In the genomic region with DNA sequence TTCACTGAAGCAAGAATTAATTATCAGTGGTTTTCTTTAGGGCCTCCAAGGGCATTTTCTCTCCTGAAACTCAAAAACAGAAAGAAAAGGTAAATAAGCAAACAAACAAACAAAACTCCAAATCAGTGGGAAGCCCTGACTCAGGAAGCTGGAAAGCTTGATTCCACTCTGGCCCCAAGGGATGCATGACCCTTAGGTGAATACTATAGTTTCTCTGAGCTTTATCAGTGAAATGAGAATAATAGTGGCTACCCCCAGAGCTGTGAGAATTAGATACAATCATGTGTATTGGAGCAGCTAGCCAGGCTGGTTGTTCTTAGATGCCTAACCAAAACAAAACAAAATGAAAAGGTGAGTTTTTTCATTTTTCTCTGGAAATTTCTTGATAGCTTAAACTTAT, we compare ENCODE assay signal across 37 cellular contexts.
"Had no signal": no experiment of that assay in that cellular context is flagged by ENCODE, and none has a peak within 500 bp of the region (broad histone marks: within the 10 kb centered on the region; RNA-seq: fewer than 3 reads in every experiment).

No MANE protein-coding gene starts in this region.

- H3K9me3 Mint-ChIP-seq: activated CD4-positive, alpha-beta memory T cell treated with anti-CD3 and anti-CD28 coated beads for 36 hours; activated CD4-positive, alpha-beta T cell treated with anti-CD3 and anti-CD28 coated beads, Interleukin-2, amount 10 ng/mL, durations not matched to agents 24 days and 14 days; activated naive CD4-positive, alpha-beta T cell treated with anti-CD3 and anti-CD28 coated beads, Interleukin-2, amount 50 U/mL, for 24 hours; dendritic cell treated with granulocyte-macrophage colony-stimulating factor and Interleukin-4, amounts not matched to agents 40 ng/mL and 50 ng/mL, for 4 days had no signal

- H3K9me3 ChIP-seq: adrenal gland, esophagus muscularis mucosa, gastrocnemius medialis, heart left ventricle had no signal

- ATAC-seq: activated CD4-positive, alpha-beta T cell treated with anti-CD3 and anti-CD28 coated beads for 36 hours; activated CD8-positive, alpha-beta memory T cell treated with anti-CD3 and anti-CD28 coated beads, Interleukin-2, amount 10 ng/mL, durations not matched to agents 7 days and 5 days; activated CD8-positive, alpha-beta T cell treated with anti-CD3 and anti-CD28 coated beads, Interleukin-2, amount 10 ng/mL, durations not matched to agents 7 days and 5 days; activated naive CD8-positive, alpha-beta T cell treated with anti-CD3 and anti-CD28 coated beads, Interleukin-2, amount 50 U/mL, for 24 hours; foreskin keratinocyte; gastrocnemius medialis; heart left ventricle; T-helper 17 cell had no signal

- H3K36me3 ChIP-seq: adrenal gland, brain microvascular endothelial cell, esophagus muscularis mucosa, gastrocnemius medialis, heart left ventricle, WERI-Rb-1 had no signal

- H3K27ac Mint-ChIP-seq: activated CD4-positive, alpha-beta memory T cell treated with anti-CD3 and anti-CD28 coated beads for 36 hours; activated CD4-positive, alpha-beta T cell treated with anti-CD3 and anti-CD28 coated beads for 36 hours; activated CD4-positive, alpha-beta T cell treated with anti-CD3 and anti-CD28 coated beads, Interleukin-2, amount 10 ng/mL, durations not matched to agents 24 days and 14 days; activated CD8-positive, alpha-beta memory T cell treated with anti-CD3 and anti-CD28 coated beads, Interleukin-2, amount 10 ng/mL, durations not matched to agents 7 days and 5 days; activated CD8-positive, alpha-beta T cell treated with anti-CD3 and anti-CD28 coated beads, Interleukin-2, amount 10 ng/mL, durations not matched to agents 7 days and 5 days; activated naive CD4-positive, alpha-beta T cell treated with anti-CD3 and anti-CD28 coated beads for 36 hours; activated naive CD4-positive, alpha-beta T cell treated with anti-CD3 and anti-CD28 coated beads, Interleukin-2, amount 50 U/mL, for 24 hours; activated naive CD8-positive, alpha-beta T cell treated with anti-CD3 and anti-CD28 coated beads for 36 hours; activated naive CD8-positive, alpha-beta T cell treated with anti-CD3 and anti-CD28 coated beads, Interleukin-2, amount 50 U/mL, for 24 hours; activated T-helper 1 cell treated with anti-CD3 and anti-CD28 coated beads, Interleukin-12 subunit alpha, Interleukin-12 subunit beta, Interleukin-2, Interleukin-4 antibody, amounts not matched to agents 30 ng/mL and 10 ng/mL and 1 ng/mL, durations not matched to agents 14 hours and 24 hours and 36 hours; activated T-helper 2 cell treated with anti-CD3 and anti-CD28 coated beads, Interferon-gamma antibody, Interleukin-2, Interleukin-4, amounts not matched to agents 10 μg/mL and 5 μg/mL and 100 μg/mL, durations not matched to agents 14 hours and 24 hours and 36 hours; dendritic cell treated with granulocyte-macrophage colony-stimulating factor and Interleukin-4, amounts not matched to agents 40 ng/mL and 50 ng/mL, for 4 days; T-helper 17 cell; T-helper 2 cell treated with Interferon-gamma antibody and Interleukin-4, amounts not matched to agents 5 μg/mL and 100 μg/mL, for 36 hours had no signal

- H3K4me1 ChIP-seq: adrenal gland, esophagus muscularis mucosa, foreskin keratinocyte, gastrocnemius medialis, heart left ventricle had no signal

- H3K27ac ChIP-seq: adrenal gland, brain microvascular endothelial cell, coronary artery, dorsolateral prefrontal cortex, esophagus muscularis mucosa, foreskin keratinocyte, gastrocnemius medialis, heart left ventricle, WERI-Rb-1 had no signal

- H3K36me3 Mint-ChIP-seq: activated CD4-positive, alpha-beta memory T cell treated with anti-CD3 and anti-CD28 coated beads for 36 hours; activated CD8-positive, alpha-beta memory T cell treated with anti-CD3 and anti-CD28 coated beads, Interleukin-2, amount 10 ng/mL, durations not matched to agents 7 days and 5 days; activated naive CD4-positive, alpha-beta T cell treated with anti-CD3 and anti-CD28 coated beads, Interleukin-2, amount 50 U/mL, for 24 hours; activated naive CD8-positive, alpha-beta T cell treated with anti-CD3 and anti-CD28 coated beads for 36 hours had no signal

- H3K4me1 Mint-ChIP-seq: activated CD4-positive, alpha-beta T cell treated with anti-CD3 and anti-CD28 coated beads for 36 hours; activated CD4-positive, alpha-beta T cell treated with anti-CD3 and anti-CD28 coated beads, Interleukin-2, amount 10 ng/mL, durations not matched to agents 24 days and 14 days; activated CD8-positive, alpha-beta memory T cell treated with anti-CD3 and anti-CD28 coated beads, Interleukin-2, amount 10 ng/mL, durations not matched to agents 7 days and 5 days; activated naive CD4-positive, alpha-beta T cell treated with anti-CD3 and anti-CD28 coated beads, Interleukin-2, amount 50 U/mL, for 24 hours; activated naive CD8-positive, alpha-beta T cell treated with anti-CD3 and anti-CD28 coated beads for 36 hours; activated naive CD8-positive, alpha-beta T cell treated with anti-CD3 and anti-CD28 coated beads, Interleukin-2, amount 50 U/mL, for 24 hours; central memory CD8-positive, alpha-beta T cell; T-helper 17 cell had no signal

- H3K4me3 Mint-ChIP-seq: activated CD4-positive, alpha-beta memory T cell treated with anti-CD3 and anti-CD28 coated beads for 36 hours; activated CD4-positive, alpha-beta T cell treated with anti-CD3 and anti-CD28 coated beads for 36 hours; activated CD4-positive, alpha-beta T cell treated with anti-CD3 and anti-CD28 coated beads, Interleukin-2, amount 10 ng/mL, durations not matched to agents 24 days and 14 days; activated CD8-positive, alpha-beta memory T cell treated with anti-CD3 and anti-CD28 coated beads, Interleukin-2, amount 10 ng/mL, durations not matched to agents 7 days and 5 days; activated CD8-positive, alpha-beta T cell treated with anti-CD3 and anti-CD28 coated beads, Interleukin-2, amount 10 ng/mL, durations not matched to agents 7 days and 5 days; activated naive CD4-positive, alpha-beta T cell treated with anti-CD3 and anti-CD28 coated beads for 36 hours; activated naive CD4-positive, alpha-beta T cell treated with anti-CD3 and anti-CD28 coated beads, Interleukin-2, amount 50 U/mL, for 24 hours; activated naive CD8-positive, alpha-beta T cell treated with anti-CD3 and anti-CD28 coated beads for 36 hours; activated naive CD8-positive, alpha-beta T cell treated with anti-CD3 and anti-CD28 coated beads, Interleukin-2, amount 50 U/mL, for 24 hours; activated T-helper 1 cell treated with anti-CD3 and anti-CD28 coated beads, Interleukin-12 subunit alpha, Interleukin-12 subunit beta, Interleukin-2, Interleukin-4 antibody, amounts not matched to agents 30 ng/mL and 10 ng/mL and 1 ng/mL, durations not matched to agents 14 hours and 24 hours and 36 hours; central memory CD8-positive, alpha-beta T cell; dendritic cell treated with granulocyte-macrophage colony-stimulating factor and Interleukin-4, amounts not matched to agents 40 ng/mL and 50 ng/mL, for 4 days; T-helper 17 cell; T-helper 2 cell treated with Interferon-gamma antibody and Interleukin-4, amounts not matched to agents 5 μg/mL and 100 μg/mL, for 36 hours had no signal

- H3K4me3 ChIP-seq: adrenal gland, coronary artery, dorsolateral prefrontal cortex, esophagus muscularis mucosa, gastrocnemius medialis, heart left ventricle had no signal

- DNase-seq: activated CD4-positive, alpha-beta memory T cell treated with anti-CD3 and anti-CD28 coated beads for 36 hours; activated CD4-positive, alpha-beta T cell treated with anti-CD3 and anti-CD28 coated beads for 36 hours; activated CD4-positive, alpha-beta T cell treated with anti-CD3 and anti-CD28 coated beads, Interleukin-2, amount 10 ng/mL, durations not matched to agents 24 days and 14 days; activated CD4-positive, CD25-positive, alpha-beta regulatory T cell; activated CD4-positive, CD25-positive, alpha-beta regulatory T cell treated with anti-CD3 and anti-CD28 coated beads, Interleukin-2, amount 50 U/mL, for 72 hours; activated CD8-positive, alpha-beta memory T cell treated with anti-CD3 and anti-CD28 coated beads, Interleukin-2, amount 10 ng/mL, durations not matched to agents 7 days and 5 days; activated CD8-positive, alpha-beta memory T cell treated with anti-CD3 and anti-CD28 coated beads, Interleukin-2, amount 50 U/mL, for 4 hours; activated CD8-positive, alpha-beta T cell treated with anti-CD3 and anti-CD28 coated beads, Interleukin-2, amount 10 ng/mL, durations not matched to agents 7 days and 5 days; activated effector memory CD4-positive, alpha-beta T cell treated with anti-CD3 and anti-CD28 coated beads, Interleukin-2, amount 50 U/mL, for 16 hours; activated naive CD4-positive, alpha-beta T cell treated with anti-CD3 and anti-CD28 coated beads for 36 hours; activated naive CD8-positive, alpha-beta T cell treated with anti-CD3 and anti-CD28 coated beads for 36 hours; activated naive CD8-positive, alpha-beta T cell treated with anti-CD3 and anti-CD28 coated beads, Interleukin-2, amount 50 U/mL, for 24 hours; activated T-cell treated with anti-CD3 and anti-CD28 coated beads, Interleukin-2, amount 50 U/mL, for 1 hour; activated T-cell treated with anti-CD3 and anti-CD28 coated beads, Interleukin-2, amount 50 U/mL, for 48 hours; adrenal gland; amygdala; aorta; brain microvascular endothelial cell; dorsolateral prefrontal cortex; effector memory CD4-positive, alpha-beta T cell; erythroblast; foreskin keratinocyte; gastrocnemius medialis; glutamatergic neuron; heart left ventricle; T-helper 1 cell; T-helper 17 cell; T1000; WERI-Rb-1 had no signal

- H3K27me3 Mint-ChIP-seq: activated CD4-positive, alpha-beta memory T cell treated with anti-CD3 and anti-CD28 coated beads for 36 hours; activated CD4-positive, alpha-beta T cell treated with anti-CD3 and anti-CD28 coated beads for 36 hours; activated CD4-positive, alpha-beta T cell treated with anti-CD3 and anti-CD28 coated beads, Interleukin-2, amount 10 ng/mL, durations not matched to agents 24 days and 14 days; activated CD8-positive, alpha-beta memory T cell treated with anti-CD3 and anti-CD28 coated beads, Interleukin-2, amount 10 ng/mL, durations not matched to agents 7 days and 5 days; activated naive CD4-positive, alpha-beta T cell treated with anti-CD3 and anti-CD28 coated beads, Interleukin-2, amount 50 U/mL, for 24 hours; activated naive CD8-positive, alpha-beta T cell treated with anti-CD3 and anti-CD28 coated beads for 36 hours; activated naive CD8-positive, alpha-beta T cell treated with anti-CD3 and anti-CD28 coated beads, Interleukin-2, amount 50 U/mL, for 24 hours; central memory CD8-positive, alpha-beta T cell; dendritic cell treated with granulocyte-macrophage colony-stimulating factor and Interleukin-4, amounts not matched to agents 40 ng/mL and 50 ng/mL, for 4 days; T-helper 17 cell had no signal

- H3K27me3 ChIP-seq: adrenal gland, brain microvascular endothelial cell, dorsolateral prefrontal cortex, esophagus muscularis mucosa, foreskin keratinocyte, gastrocnemius medialis, heart left ventricle had no signal
